1 cellular context compared by ENCODE assay signal in the genomic region with DNA sequence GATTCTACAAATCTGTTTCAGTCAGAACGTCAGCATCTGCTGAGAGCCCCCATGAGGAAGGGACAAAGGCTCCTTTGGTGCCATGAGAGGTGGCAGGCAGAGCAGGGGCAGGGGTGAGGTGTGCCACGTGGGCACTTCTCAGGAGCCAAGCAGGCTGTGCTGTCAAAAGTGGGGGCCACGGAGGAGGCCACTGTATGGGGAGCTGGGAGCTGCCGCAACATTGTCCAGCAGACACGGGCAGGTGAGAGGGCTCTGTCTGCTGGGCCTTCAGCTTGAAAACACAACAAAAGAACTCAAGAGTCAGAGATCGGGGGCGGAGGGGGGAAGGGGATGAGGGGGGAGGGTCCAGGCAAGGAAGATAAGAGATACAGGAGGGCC.
TF ChIP-seq lines count a peak whose summit lies in the region.

No MANE protein-coding gene starts in this region.

TF ChIP-seq in HepG2, 621 proteins besides CTCF, POLR2A, EP300 and RAD21 (continued from another document and continues in another):
- TF ChIP-seq, protein P1, sequence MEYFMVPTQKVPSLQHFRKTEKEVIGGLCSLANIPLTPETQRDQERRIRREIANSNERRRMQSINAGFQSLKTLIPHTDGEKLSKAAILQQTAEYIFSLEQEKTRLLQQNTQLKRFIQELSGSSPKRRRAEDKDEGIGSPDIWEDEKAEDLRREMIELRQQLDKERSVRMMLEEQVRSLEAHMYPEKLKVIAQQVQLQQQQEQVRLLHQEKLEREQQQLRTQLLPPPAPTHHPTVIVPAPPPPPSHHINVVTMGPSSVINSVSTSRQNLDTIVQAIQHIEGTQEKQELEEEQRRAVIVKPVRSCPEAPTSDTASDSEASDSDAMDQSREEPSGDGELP (IDR thresholded peaks at IDR 0.05; ENCODE audit: borderline replicate concordance, low read depth): peak; percentile 19; the same call in 1 of the 2 replicates
- TF ChIP-seq SAP130 (CRISPR knock-in tag; IDR thresholded peaks at IDR 0.05; ENCODE audit: low read depth): peak; percentile 70; the same call in 1 of the 2 replicates
- peak; percentile 96 for TF ChIP-seq ZSCAN25 (CRISPR knock-in tag; IDR thresholded peaks at IDR 0.05)
- TF ChIP-seq, protein P2, sequence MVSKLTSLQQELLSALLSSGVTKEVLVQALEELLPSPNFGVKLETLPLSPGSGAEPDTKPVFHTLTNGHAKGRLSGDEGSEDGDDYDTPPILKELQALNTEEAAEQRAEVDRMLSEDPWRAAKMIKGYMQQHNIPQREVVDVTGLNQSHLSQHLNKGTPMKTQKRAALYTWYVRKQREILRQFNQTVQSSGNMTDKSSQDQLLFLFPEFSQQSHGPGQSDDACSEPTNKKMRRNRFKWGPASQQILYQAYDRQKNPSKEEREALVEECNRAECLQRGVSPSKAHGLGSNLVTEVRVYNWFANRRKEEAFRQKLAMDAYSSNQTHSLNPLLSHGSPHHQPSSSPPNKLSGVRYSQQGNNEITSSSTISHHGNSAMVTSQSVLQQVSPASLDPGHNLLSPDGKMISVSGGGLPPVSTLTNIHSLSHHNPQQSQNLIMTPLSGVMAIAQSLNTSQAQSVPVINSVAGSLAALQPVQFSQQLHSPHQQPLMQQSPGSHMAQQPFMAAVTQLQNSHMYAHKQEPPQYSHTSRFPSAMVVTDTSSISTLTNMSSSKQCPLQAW (CRISPR knock-in tag; IDR thresholded peaks at IDR 0.05): no peak
- peak; percentile 62; the same call in 1 of the 2 replicates for TF ChIP-seq TAF1 (CRISPR knock-in tag; IDR thresholded peaks at IDR 0.05)
- TF ChIP-seq ZNF12 (CRISPR knock-in tag; IDR thresholded peaks at IDR 0.05): 0 out of 2 replicates have a peak, but pooled peaks have one; percentile 43
- TF ChIP-seq RXRA (CRISPR knock-in tag; IDR thresholded peaks at IDR 0.05): 0 out of 2 replicates have a peak, but pooled peaks have one; percentile 56
- TF ChIP-seq, protein P3, sequence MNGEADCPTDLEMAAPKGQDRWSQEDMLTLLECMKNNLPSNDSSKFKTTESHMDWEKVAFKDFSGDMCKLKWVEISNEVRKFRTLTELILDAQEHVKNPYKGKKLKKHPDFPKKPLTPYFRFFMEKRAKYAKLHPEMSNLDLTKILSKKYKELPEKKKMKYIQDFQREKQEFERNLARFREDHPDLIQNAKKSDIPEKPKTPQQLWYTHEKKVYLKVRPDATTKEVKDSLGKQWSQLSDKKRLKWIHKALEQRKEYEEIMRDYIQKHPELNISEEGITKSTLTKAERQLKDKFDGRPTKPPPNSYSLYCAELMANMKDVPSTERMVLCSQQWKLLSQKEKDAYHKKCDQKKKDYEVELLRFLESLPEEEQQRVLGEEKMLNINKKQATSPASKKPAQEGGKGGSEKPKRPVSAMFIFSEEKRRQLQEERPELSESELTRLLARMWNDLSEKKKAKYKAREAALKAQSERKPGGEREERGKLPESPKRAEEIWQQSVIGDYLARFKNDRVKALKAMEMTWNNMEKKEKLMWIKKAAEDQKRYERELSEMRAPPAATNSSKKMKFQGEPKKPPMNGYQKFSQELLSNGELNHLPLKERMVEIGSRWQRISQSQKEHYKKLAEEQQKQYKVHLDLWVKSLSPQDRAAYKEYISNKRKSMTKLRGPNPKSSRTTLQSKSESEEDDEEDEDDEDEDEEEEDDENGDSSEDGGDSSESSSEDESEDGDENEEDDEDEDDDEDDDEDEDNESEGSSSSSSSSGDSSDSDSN (CRISPR knock-in tag; IDR thresholded peaks at IDR 0.05): peak; percentile 66
- TF ChIP-seq, protein P4, sequence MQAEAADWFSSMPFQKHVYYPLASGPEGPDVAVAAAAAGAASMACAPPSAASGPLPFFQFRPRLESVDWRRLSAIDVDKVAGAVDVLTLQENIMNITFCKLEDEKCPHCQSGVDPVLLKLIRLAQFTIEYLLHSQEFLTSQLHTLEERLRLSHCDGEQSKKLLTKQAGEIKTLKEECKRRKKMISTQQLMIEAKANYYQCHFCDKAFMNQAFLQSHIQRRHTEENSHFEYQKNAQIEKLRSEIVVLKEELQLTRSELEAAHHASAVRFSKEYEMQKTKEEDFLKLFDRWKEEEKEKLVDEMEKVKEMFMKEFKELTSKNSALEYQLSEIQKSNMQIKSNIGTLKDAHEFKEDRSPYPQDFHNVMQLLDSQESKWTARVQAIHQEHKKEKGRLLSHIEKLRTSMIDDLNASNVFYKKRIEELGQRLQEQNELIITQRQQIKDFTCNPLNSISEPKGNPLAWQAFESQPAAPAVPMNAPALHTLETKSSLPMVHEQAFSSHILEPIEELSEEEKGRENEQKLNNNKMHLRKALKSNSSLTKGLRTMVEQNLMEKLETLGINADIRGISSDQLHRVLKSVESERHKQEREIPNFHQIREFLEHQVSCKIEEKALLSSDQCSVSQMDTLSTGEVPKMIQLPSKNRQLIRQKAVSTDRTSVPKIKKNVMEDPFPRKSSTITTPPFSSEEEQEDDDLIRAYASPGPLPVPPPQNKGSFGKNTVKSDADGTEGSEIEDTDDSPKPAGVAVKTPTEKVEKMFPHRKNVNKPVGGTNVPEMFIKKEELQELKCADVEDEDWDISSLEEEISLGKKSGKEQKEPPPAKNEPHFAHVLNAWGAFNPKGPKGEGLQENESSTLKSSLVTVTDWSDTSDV (CRISPR knock-in tag; IDR thresholded peaks at IDR 0.05): no peak
- peak; percentile 56 for TF ChIP-seq CCAR2 (optimal IDR thresholded peaks at IDR 0.05; ENCODE audit: low read depth, low read length)
- no peak for TF ChIP-seq ATF1 (CRISPR knock-in tag; IDR thresholded peaks at IDR 0.05)
- peak; percentile 59; the same call in 1 of the 2 replicates for TF ChIP-seq CBX5 (CRISPR knock-in tag; IDR thresholded peaks at IDR 0.05; ENCODE audit: borderline replicate concordance)
- TF ChIP-seq, protein P5, sequence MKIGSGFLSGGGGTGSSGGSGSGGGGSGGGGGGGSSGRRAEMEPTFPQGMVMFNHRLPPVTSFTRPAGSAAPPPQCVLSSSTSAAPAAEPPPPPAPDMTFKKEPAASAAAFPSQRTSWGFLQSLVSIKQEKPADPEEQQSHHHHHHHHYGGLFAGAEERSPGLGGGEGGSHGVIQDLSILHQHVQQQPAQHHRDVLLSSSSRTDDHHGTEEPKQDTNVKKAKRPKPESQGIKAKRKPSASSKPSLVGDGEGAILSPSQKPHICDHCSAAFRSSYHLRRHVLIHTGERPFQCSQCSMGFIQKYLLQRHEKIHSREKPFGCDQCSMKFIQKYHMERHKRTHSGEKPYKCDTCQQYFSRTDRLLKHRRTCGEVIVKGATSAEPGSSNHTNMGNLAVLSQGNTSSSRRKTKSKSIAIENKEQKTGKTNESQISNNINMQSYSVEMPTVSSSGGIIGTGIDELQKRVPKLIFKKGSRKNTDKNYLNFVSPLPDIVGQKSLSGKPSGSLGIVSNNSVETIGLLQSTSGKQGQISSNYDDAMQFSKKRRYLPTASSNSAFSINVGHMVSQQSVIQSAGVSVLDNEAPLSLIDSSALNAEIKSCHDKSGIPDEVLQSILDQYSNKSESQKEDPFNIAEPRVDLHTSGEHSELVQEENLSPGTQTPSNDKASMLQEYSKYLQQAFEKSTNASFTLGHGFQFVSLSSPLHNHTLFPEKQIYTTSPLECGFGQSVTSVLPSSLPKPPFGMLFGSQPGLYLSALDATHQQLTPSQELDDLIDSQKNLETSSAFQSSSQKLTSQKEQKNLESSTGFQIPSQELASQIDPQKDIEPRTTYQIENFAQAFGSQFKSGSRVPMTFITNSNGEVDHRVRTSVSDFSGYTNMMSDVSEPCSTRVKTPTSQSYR (CRISPR knock-in tag; IDR thresholded peaks at IDR 0.05; ENCODE audit: borderline replicate concordance): peak; percentile 73; the same call in 1 of the 2 replicates
- TF ChIP-seq ZNF350 (CRISPR knock-in tag; IDR thresholded peaks at IDR 0.05; ENCODE audit: borderline replicate concordance, low read depth): peak; percentile 49; the same call in 1 of the 2 replicates
- TF ChIP-seq FOXA3 (CRISPR knock-in tag; IDR thresholded peaks at IDR 0.05): peak; percentile 38; the same call in 1 of the 2 replicates
- TF ChIP-seq RELA (CRISPR knock-in tag; IDR thresholded peaks at IDR 0.05): no peak
- TF ChIP-seq PHF8 (CRISPR knock-in tag; IDR thresholded peaks at IDR 0.05): peak; percentile 54
- TF ChIP-seq TEAD3 (CRISPR knock-in tag; optimal IDR thresholded peaks at IDR 0.05; ENCODE audit: borderline replicate concordance): peak; percentile 28
- TF ChIP-seq, protein P6, sequence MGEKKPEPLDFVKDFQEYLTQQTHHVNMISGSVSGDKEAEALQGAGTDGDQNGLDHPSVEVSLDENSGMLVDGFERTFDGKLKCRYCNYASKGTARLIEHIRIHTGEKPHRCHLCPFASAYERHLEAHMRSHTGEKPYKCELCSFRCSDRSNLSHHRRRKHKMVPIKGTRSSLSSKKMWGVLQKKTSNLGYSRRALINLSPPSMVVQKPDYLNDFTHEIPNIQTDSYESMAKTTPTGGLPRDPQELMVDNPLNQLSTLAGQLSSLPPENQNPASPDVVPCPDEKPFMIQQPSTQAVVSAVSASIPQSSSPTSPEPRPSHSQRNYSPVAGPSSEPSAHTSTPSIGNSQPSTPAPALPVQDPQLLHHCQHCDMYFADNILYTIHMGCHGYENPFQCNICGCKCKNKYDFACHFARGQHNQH (CRISPR knock-in tag; IDR thresholded peaks at IDR 0.05): peak; percentile 31; the same call in 1 of the 2 replicates
- no peak for TF ChIP-seq PLRG1 (conservative IDR thresholded peaks at IDR 0.05)
- TF ChIP-seq SALL2 (CRISPR knock-in tag; IDR thresholded peaks at IDR 0.05): no peak
- no peak for TF ChIP-seq ZBTB20 (CRISPR knock-in tag; IDR thresholded peaks at IDR 0.05; ENCODE audit: borderline replicate concordance, low read depth)
- TF ChIP-seq GZF1 (CRISPR knock-in tag; IDR thresholded peaks at IDR 0.05): peak; percentile 87
- TF ChIP-seq, protein P7, sequence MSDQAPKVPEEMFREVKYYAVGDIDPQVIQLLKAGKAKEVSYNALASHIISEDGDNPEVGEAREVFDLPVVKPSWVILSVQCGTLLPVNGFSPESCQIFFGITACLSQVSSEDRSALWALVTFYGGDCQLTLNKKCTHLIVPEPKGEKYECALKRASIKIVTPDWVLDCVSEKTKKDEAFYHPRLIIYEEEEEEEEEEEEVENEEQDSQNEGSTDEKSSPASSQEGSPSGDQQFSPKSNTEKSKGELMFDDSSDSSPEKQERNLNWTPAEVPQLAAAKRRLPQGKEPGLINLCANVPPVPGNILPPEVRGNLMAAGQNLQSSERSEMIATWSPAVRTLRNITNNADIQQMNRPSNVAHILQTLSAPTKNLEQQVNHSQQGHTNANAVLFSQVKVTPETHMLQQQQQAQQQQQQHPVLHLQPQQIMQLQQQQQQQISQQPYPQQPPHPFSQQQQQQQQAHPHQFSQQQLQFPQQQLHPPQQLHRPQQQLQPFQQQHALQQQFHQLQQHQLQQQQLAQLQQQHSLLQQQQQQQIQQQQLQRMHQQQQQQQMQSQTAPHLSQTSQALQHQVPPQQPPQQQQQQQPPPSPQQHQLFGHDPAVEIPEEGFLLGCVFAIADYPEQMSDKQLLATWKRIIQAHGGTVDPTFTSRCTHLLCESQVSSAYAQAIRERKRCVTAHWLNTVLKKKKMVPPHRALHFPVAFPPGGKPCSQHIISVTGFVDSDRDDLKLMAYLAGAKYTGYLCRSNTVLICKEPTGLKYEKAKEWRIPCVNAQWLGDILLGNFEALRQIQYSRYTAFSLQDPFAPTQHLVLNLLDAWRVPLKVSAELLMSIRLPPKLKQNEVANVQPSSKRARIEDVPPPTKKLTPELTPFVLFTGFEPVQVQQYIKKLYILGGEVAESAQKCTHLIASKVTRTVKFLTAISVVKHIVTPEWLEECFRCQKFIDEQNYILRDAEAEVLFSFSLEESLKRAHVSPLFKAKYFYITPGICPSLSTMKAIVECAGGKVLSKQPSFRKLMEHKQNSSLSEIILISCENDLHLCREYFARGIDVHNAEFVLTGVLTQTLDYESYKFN (CRISPR knock-in tag; conservative IDR thresholded peaks at IDR 0.05): peak; percentile 70
- no peak for TF ChIP-seq YEATS2 (CRISPR knock-in tag; IDR thresholded peaks at IDR 0.05; ENCODE audit: borderline replicate concordance)
- TF ChIP-seq GATAD2A (CRISPR knock-in tag; IDR thresholded peaks at IDR 0.05): peak; percentile 56
- TF ChIP-seq POGZ (CRISPR knock-in tag; IDR thresholded peaks at IDR 0.05): no peak
- no peak for TF ChIP-seq EZH2 (conservative IDR thresholded peaks at IDR 0.05; ENCODE audit: low read depth, low read length)
- TF ChIP-seq NRL (CRISPR knock-in tag; IDR thresholded peaks at IDR 0.05; ENCODE audit: borderline replicate concordance): peak; percentile 78; the same call in 1 of the 2 replicates
- TF ChIP-seq POLR2AphosphoS5 (IDR thresholded peaks at IDR 0.05; ENCODE audit: low read depth, low read length): peak; percentile 61
- TF ChIP-seq, protein P8, sequence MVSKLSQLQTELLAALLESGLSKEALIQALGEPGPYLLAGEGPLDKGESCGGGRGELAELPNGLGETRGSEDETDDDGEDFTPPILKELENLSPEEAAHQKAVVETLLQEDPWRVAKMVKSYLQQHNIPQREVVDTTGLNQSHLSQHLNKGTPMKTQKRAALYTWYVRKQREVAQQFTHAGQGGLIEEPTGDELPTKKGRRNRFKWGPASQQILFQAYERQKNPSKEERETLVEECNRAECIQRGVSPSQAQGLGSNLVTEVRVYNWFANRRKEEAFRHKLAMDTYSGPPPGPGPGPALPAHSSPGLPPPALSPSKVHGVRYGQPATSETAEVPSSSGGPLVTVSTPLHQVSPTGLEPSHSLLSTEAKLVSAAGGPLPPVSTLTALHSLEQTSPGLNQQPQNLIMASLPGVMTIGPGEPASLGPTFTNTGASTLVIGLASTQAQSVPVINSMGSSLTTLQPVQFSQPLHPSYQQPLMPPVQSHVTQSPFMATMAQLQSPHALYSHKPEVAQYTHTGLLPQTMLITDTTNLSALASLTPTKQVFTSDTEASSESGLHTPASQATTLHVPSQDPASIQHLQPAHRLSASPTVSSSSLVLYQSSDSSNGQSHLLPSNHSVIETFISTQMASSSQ (IDR thresholded peaks at IDR 0.05; ENCODE audit: low read depth): no peak
- TF ChIP-seq, protein P8 (CRISPR knock-in tag; IDR thresholded peaks at IDR 0.05; ENCODE audit: borderline replicate concordance): no peak
- TF ChIP-seq ZNF20 (CRISPR knock-in tag; IDR thresholded peaks at IDR 0.05): no peak
